ENCODE assay signal across 19 cellular contexts in genomic region chr19:38216785-38217746, GRCh38. TPM values are rescaled to one million over a fixed set of nuclear protein-coding genes. Genes with fewer than 3 reads are reported as not detected.
DNase-seq lines count a peak whose midpoint lies in the region; ATAC-seq and TF ChIP-seq lines count a peak whose summit lies in the region.
"Had no signal": no experiment of that assay in that cellular context is flagged by ENCODE, and none has a peak within 500 bp of the region (broad histone marks: within the 10 kb centered on the region; RNA-seq: fewer than 3 reads in every experiment).

No MANE protein-coding gene starts in this region.

- DNase-seq in NCI-H1417 (lab: John Stamatoyannopoulos, UW) (peak in 2 of 3 experiments; percentile 77 to 81), NCI-H1417 treated with DMSO at 0.1 percent for 48 hours (lab: John Stamatoyannopoulos, UW) (no peak), SW480 (ENCODE audit: low spot score) (peak; percentile 64), mucosa of descending colon (peak in 2 of 3 donors; percentile 35 to 45), transverse colon (peak; percentile 21), tibial artery (no peak), GF-D8 (lab: John Stamatoyannopoulos, UW) (no peak)
- DNase-seq: GOT3, NCI-H1092 treated with DMSO at 0.1 percent for 48 hours, NCI-H187, NCI-H2171, NCI-H510A, SHP77 treated with DMSO at 0.1 percent for 48 hours had no signal

- H3K27me3 ChIP-seq in transverse colon (peaks cover 39% of the 10 kb centered on the region), tibial artery (peaks cover 0 to 49% of the 10 kb centered on the region in 2 donors)

- no peak overlapping the region for H3K4me3 ChIP-seq in mucosa of descending colon
- H3K4me3 ChIP-seq in transverse colon = no peak overlapping the region
- H3K4me3 ChIP-seq in tibial artery = no peak overlapping the region
- H3K4me3 ChIP-seq: BLaER1 treated with 17β-estradiol and CSF1 and Interleukin-3, amounts not matched to agents 10 nM and 100 nM; GM12878 had no signal

- no peak for TF ChIP-seq EP300 in transverse colon (IDR thresholded peaks at IDR 0.05; ENCODE audit: low read depth)

- TF ChIP-seq POLR2A in transverse colon (IDR thresholded peaks at IDR 0.05) = no peak

- H3K4me1 ChIP-seq in mucosa of descending colon (ENCODE audit: low read depth) = peaks cover 5% of the 10 kb centered on the region
- no peaks in the 10 kb centered on the region for H3K4me1 ChIP-seq in transverse colon
- no peaks in the 10 kb centered on the region for H3K4me1 ChIP-seq in tibial artery

- ATAC-seq in mucosa of descending colon = peak; percentile 44
- ATAC-seq in GM18520 (IDR thresholded peaks at IDR 0.05; ENCODE audit: unreplicated experiment) = no peak
- ATAC-seq: GM12878 had no signal

- intact Hi-C loops in mucosa of descending colon (cut with DNase I, micrococcal nuclease) = no loop called here
- intact Hi-C loops in transverse colon (cut with DNase I; ENCODE audit: low total_unique reads) = no loop called here
- intact Hi-C loops in tibial artery (cut with DNase I; ENCODE audit: low total_unique reads) = no loop called here

- H3K9me3 ChIP-seq in mucosa of descending colon (no peaks in the 10 kb centered on the region), transverse colon (no peaks in the 10 kb centered on the region), tibial artery (no peaks in the 10 kb centered on the region)
- H3K9me3 ChIP-seq: BLaER1 treated with 17β-estradiol and CSF1 and Interleukin-3, amounts not matched to agents 10 nM and 100 nM had no signal

- H3K27ac ChIP-seq in transverse colon (no peak overlapping the region), tibial artery (no peak overlapping the region)
- H3K27ac ChIP-seq: BLaER1 treated with 17β-estradiol and CSF1 and Interleukin-3, amounts not matched to agents 10 nM and 100 nM; KMS-11 had no signal

- no peaks in the 10 kb centered on the region for H3K36me3 ChIP-seq in mucosa of descending colon (ENCODE audit: low read depth)
- no peaks in the 10 kb centered on the region for H3K36me3 ChIP-seq in transverse colon
- no peaks in the 10 kb centered on the region for H3K36me3 ChIP-seq in tibial artery

- no peak for TF ChIP-seq CTCF in mucosa of descending colon (IDR thresholded peaks at IDR 0.05)
- no peak for TF ChIP-seq CTCF in transverse colon (IDR thresholded peaks at IDR 0.05)
- TF ChIP-seq CTCF in tibial artery (IDR thresholded peaks at IDR 0.05) = no peak

- in situ Hi-C loops in transverse colon (cut with MboI; ENCODE audit: low pct_ligation_motif_present in 1 of 4, low pct_unique_long_range_greater_than_20kb in 1 of 4, low sequenced_read_pairs in 3 of 4) = loop anchor here in 1 of 4 donors (25.0 kb wide), 1 partner anchor 330 kb away; no protein-coding TSS in a partner anchor

- whole genome bisulfite sequencing in transverse colon (ENCODE audit: low coverage in 1 of 2), 2 donors = 54% methylated on average over 29 of the region's 30 CpGs; no CpG with 5 or more reads in 1 of the 2 donors

RNA-seq across cellular contexts. Expression of gene DPF1, which starts 7.0 kb away (rescaled TPM):
- under 1 TPM in 1 of 3 donors, not detected in 2; 0.22 TPM for total RNA-seq in mucosa of descending colon
- total RNA-seq in transverse colon = not detected

RNA-seq across cellular contexts. Expression of gene PPP1R14A, which starts 39.1 kb away (rescaled TPM):
- total RNA-seq in mucosa of descending colon = 100 to 1,000 TPM in 1 of 3 donors, 10 to 100 TPM in 1, 1 to 10 TPM in 1; 9.0 to 186 (median 19.9) TPM
- total RNA-seq in transverse colon = 100 to 1,000 TPM in 2 of 4 donors, 10 to 100 TPM in 2; 41.5 to 116 (median 80.0) TPM
- total RNA-seq: A172, GM12878, MCF 10A had no signal

RNA-seq across cellular contexts. Expression of gene SPINT2, which starts 47.3 kb away (rescaled TPM):
- 100 to 1,000 TPM; 355 to 802 (median 787) TPM for total RNA-seq in mucosa of descending colon
- total RNA-seq in transverse colon = 1,000 to 10,000 TPM in 2 of 4 donors, 100 to 1,000 TPM in 2; 396 to 1,376 (median 946) TPM

Comparison
In these comparisons a context has a peak if more than half of its experiments do, and no peak if none do; other contexts are left out.
1. DNase-seq: peak in NCI-H1417 (2 of 3), SW480 (single experiment), mucosa of descending colon (2 of 3) and transverse colon (single experiment); none in NCI-H1417 treated with DMSO at 0.1 percent for 48 hours (single experiment), tibial artery (0 of 2) and GF-D8 (single experiment).